ENCODE assay signal across 1 cellular context in genomic region chr20:1964659-1965405, GRCh38.
TF ChIP-seq lines count a peak whose summit lies in the region.

No MANE protein-coding gene starts in this region.

TF ChIP-seq in WTC11, 78 proteins besides CTCF, POLR2A, EP300 and RAD21 (continued from another document):
- no peak for TF ChIP-seq AR (CRISPR knock-in tag; IDR thresholded peaks at IDR 0.05)
- TF ChIP-seq ETV6 (CRISPR knock-in tag; IDR thresholded peaks at IDR 0.05), result no peak
- TF ChIP-seq RELA (CRISPR knock-in tag; IDR thresholded peaks at IDR 0.05; ENCODE audit: borderline replicate concordance), result no peak
- no peak for TF ChIP-seq FOXJ3 (CRISPR knock-in tag; IDR thresholded peaks at IDR 0.05; ENCODE audit: borderline replicate concordance)
- TF ChIP-seq ATF3 (CRISPR knock-in tag; conservative IDR thresholded peaks at IDR 0.05), result no peak
- no peak for TF ChIP-seq AFF4 (CRISPR knock-in tag; IDR thresholded peaks at IDR 0.05; ENCODE audit: borderline replicate concordance)
- no peak for TF ChIP-seq FOXP4 (CRISPR knock-in tag; IDR thresholded peaks at IDR 0.05)
- TF ChIP-seq GTF2I (CRISPR knock-in tag; conservative IDR thresholded peaks at IDR 0.05), result no peak
- TF ChIP-seq ZSCAN18 (CRISPR knock-in tag; IDR thresholded peaks at IDR 0.05), result no peak
- no peak for TF ChIP-seq ZNF532 (CRISPR knock-in tag; IDR thresholded peaks at IDR 0.05; ENCODE audit: borderline replicate concordance)
